Comparison of ENCODE assay signal across 21 cellular contexts in genomic region chr5:62000646-62001045, GRCh38.
"Had no signal": no experiment of that assay in that cellular context is flagged by ENCODE, and none has a peak within 500 bp of the region (broad histone marks: within the 10 kb centered on the region; RNA-seq: fewer than 3 reads in every experiment).

No MANE protein-coding gene starts in this region.

- ATAC-seq: gastrocnemius medialis; left lung; naive thymus-derived CD8-positive, alpha-beta T cell; psoas muscle; right cardiac atrium; stimulated activated effector memory CD8-positive, alpha-beta T cell treated with anti-CD3 and anti-CD28 coated beads, Interleukin-12 subunit alpha, Interleukin-12 subunit beta, amount 100 ng/mL, for 72 hours had no signal

- H3K9me3 ChIP-seq: colonic mucosa, esophagus squamous epithelium, gastrocnemius medialis, left lung, psoas muscle, sigmoid colon, stomach, thyroid gland had no signal

- H3K27ac ChIP-seq: colonic mucosa, esophagus squamous epithelium, gastrocnemius medialis, left lung, psoas muscle, sigmoid colon, stomach, thyroid gland had no signal

- H3K4me3 ChIP-seq: colonic mucosa, esophagus squamous epithelium, gastrocnemius medialis, left lung, psoas muscle, sigmoid colon, stomach, thyroid gland had no signal

- H3K27me3 ChIP-seq: colonic mucosa, gastrocnemius medialis, left lung, sigmoid colon, stomach, thyroid gland had no signal

- H3K36me3 ChIP-seq: colonic mucosa, esophagus squamous epithelium, gastrocnemius medialis, left lung, sigmoid colon, stomach, thyroid gland had no signal

- DNase-seq: colonic mucosa; effector CD8-positive, alpha-beta T cell; erythroblast; esophagus squamous epithelium; gastrocnemius medialis; head of caudate nucleus; kidney; left lung; mesendoderm; naive thymus-derived CD8-positive, alpha-beta T cell; nephron progenitor cell; nucleus accumbens; psoas muscle; right cardiac atrium; sigmoid colon; stimulated activated CD4-positive, alpha-beta T cell treated with anti-CD3 and anti-CD28 coated beads, Interleukin-2, amount 100 ng/mL, for 24 hours; stimulated activated CD4-positive, alpha-beta T cell treated with anti-CD3 and anti-CD28 coated beads, Interleukin-4, amount 100 ng/mL, for 24 hours; stimulated activated naive CD4-positive, alpha-beta T cell treated with Interleukin-2 at 50 U/mL for 16 hours; stomach; thyroid gland had no signal

- H3K4me1 ChIP-seq: colonic mucosa, esophagus squamous epithelium, gastrocnemius medialis, left lung, psoas muscle, sigmoid colon, stomach, thyroid gland had no signal
